Comparison of ENCODE assay signal across 8 cellular contexts in the genomic region with DNA sequence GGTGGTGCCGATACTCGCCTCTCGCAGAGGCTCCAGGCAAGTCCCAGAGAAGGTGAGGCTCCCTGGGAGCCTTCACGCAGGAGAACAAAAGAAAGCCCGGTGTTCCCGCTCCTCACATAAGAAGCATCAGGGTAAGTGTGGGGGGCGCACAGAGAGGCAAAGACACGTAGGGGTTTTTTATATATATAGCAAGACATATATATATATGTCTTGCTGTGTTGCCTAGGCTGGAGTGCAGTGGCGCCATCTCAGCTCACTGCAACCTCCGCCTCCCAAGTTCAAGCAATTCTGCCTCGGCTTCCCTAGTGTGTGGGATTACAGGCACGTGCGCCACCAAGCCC.
DNase-seq lines count a peak whose midpoint lies in the region; ATAC-seq and TF ChIP-seq lines count a peak whose summit lies in the region.

No MANE protein-coding gene starts in this region.

- TF ChIP-seq CTCF in A673 (conservative IDR thresholded peaks at IDR 0.05; ENCODE audit: low read depth, low read length), result no peak
- no peak for TF ChIP-seq CTCF in activated B cell treated with CpG ODN at 0.5 μM for 24 hours (IDR thresholded peaks at IDR 0.05)

- no peak overlapping the region for H3K4ac ChIP-seq in mesendoderm (ENCODE audit: low read depth, low read length)

- no peak overlapping the region for H4K8ac ChIP-seq in mesendoderm (ENCODE audit: low read depth, low read length)

- H3K36me3 ChIP-seq in A673 (ENCODE audit: insufficient read depth, low read length, poor library complexity, severe bottlenecking) (no peaks in the 10 kb centered on the region), mucosa of rectum (ENCODE audit: control insufficient read depth in 2 of 2, insufficient read depth in 2 of 2, low read length in 2 of 2) (no peaks in the 10 kb centered on the region), mesendoderm (ENCODE audit: control insufficient read depth, insufficient read depth, low read length) (no peaks in the 10 kb centered on the region)

- no peak overlapping the region for H3K23ac ChIP-seq in mesendoderm (ENCODE audit: low read length)

- H3K9me3 ChIP-seq in A673 (ENCODE audit: low read depth, low read length, poor library complexity, severe bottlenecking), result no peaks in the 10 kb centered on the region
- H3K9me3 ChIP-seq in mucosa of rectum (ENCODE audit: control insufficient read depth in 2 of 2, low read length in 2 of 2), result no peaks in the 10 kb centered on the region

- CTCF ChIA-PET in A673 (lab: Charles Lee), result no interaction called here
- CTCF ChIA-PET in activated B cell treated with CpG ODN at 0.5 μM for 24 hours (lab: Charles Lee), result interaction anchor here (0.7 to 2.6 kb wide), 9 partner anchors 8 to 704 kb away, joined by 3 to 20 read pairs (median 5); no protein-coding TSS in a partner anchor

- H3K27ac ChIP-seq in A673 (ENCODE audit: low read depth, low read length, poor library complexity, severe bottlenecking) (no peak overlapping the region), mucosa of rectum (ENCODE audit: low read depth in 2 of 2, low read length in 2 of 2) (no peak overlapping the region), mesendoderm (ENCODE audit: low read depth, low read length) (no peak overlapping the region)

- no peaks in the 10 kb centered on the region for H3K9me3 Mint-ChIP-seq in activated B cell treated with CpG ODN at 0.5 μM for 24 hours

- no peak overlapping the region for H4K5ac ChIP-seq in mesendoderm (ENCODE audit: low read length)

- H3K4me1 Mint-ChIP-seq in activated B cell treated with CpG ODN at 0.5 μM for 24 hours, result peaks cover 29% of the 10 kb centered on the region

- H3K4me1 ChIP-seq in A673 (ENCODE audit: insufficient read depth, low read length, poor library complexity, severe bottlenecking) (no peaks in the 10 kb centered on the region), mucosa of rectum (ENCODE audit: control insufficient read depth in 2 of 2, insufficient read depth in 2 of 2, low read length in 2 of 2) (peaks cover 0 to 12% of the 10 kb centered on the region in 2 donors), mesendoderm (ENCODE audit: control insufficient read depth, low read depth, low read length) (no peaks in the 10 kb centered on the region)

- no peak overlapping the region for H2BK15ac ChIP-seq in mesendoderm (replicated peaks; ENCODE audit: low read depth)

- no CpG with 5 or more reads among the region's 13 CpGs for WGBS in mesendoderm (ENCODE audit: extremely low coverage, insufficient coverage, low lambda C conversion rate)

- no peak overlapping the region for H3K4me2 ChIP-seq in mesendoderm (ENCODE audit: low read length)

- peak overlapping the region; percentile 81 for H3K4me3 Mint-ChIP-seq in activated B cell treated with CpG ODN at 0.5 μM for 24 hours

- no peaks in the 10 kb centered on the region for H3K79me1 ChIP-seq in mesendoderm (ENCODE audit: low read length)

- intact Hi-C loops in A673 (cut with micrococcal nuclease; ENCODE audit: unreplicated experiment), result loop anchor here (10.0 kb wide), 2 partner anchors 162 to 272 kb away; a partner anchor contains a TSS
- intact Hi-C loops in activated B cell treated with CpG ODN at 0.5 μM for 24 hours (cut with micrococcal nuclease), result loop anchor here (1.0 kb wide), 2 partner anchors 111 to 123 kb away; a partner anchor contains a TSS

- no peak overlapping the region for H3K18ac ChIP-seq in mesendoderm (ENCODE audit: low read length)

- no peak overlapping the region for H2BK120ac ChIP-seq in mesendoderm (ENCODE audit: low read depth, low read length)

- H3K27me3 ChIP-seq in A673 (replicated peaks; ENCODE audit: insufficient read depth, low read depth, low read length, poor library complexity) (no peaks in the 10 kb centered on the region), mucosa of rectum (ENCODE audit: control insufficient read depth in 2 of 2, insufficient read depth in 2 of 2, low read length in 2 of 2) (no peaks in the 10 kb centered on the region), mesendoderm (ENCODE audit: insufficient read depth, low read length, poor library complexity) (no peaks in the 10 kb centered on the region)

- H3K27me3 Mint-ChIP-seq in activated B cell treated with CpG ODN at 0.5 μM for 24 hours, result no peaks in the 10 kb centered on the region

- BruUV-seq in A673 (replicated peaks; lab: Mats Ljungman, UMichigan), result no TSS peak

- H2BK5ac ChIP-seq in mesendoderm (ENCODE audit: low read length), result no peak overlapping the region

- DNase-seq in A673 (ENCODE audit: low spot score) (no peak), activated B cell treated with CpG ODN at 0.5 μM for 24 hours (no peak), SK-N-DZ (ENCODE audit: low spot score) (no peak), NCI-H510A treated with DMSO at 0.1 percent for 48 hours (lab: John Stamatoyannopoulos, UW) (no peak), mesendoderm (no peak), nucleus accumbens (lab: John Stamatoyannopoulos, UW) (no peak)

- H3K56ac ChIP-seq in mesendoderm (ENCODE audit: low read length), result no peak overlapping the region

- H3K4me3 ChIP-seq in A673 (ENCODE audit: low read depth, low read length, poor library complexity, severe bottlenecking), result peak overlapping the region; percentile 38
- H3K4me3 ChIP-seq in mucosa of rectum (ENCODE audit: low read length in 2 of 2), result peak overlapping the region; percentile 61 to 79
- H3K4me3 ChIP-seq in mesendoderm (ENCODE audit: low read length), result no peak overlapping the region

- H3K9ac ChIP-seq in mucosa of rectum (ENCODE audit: low read depth in 1 of 2, low read length in 2 of 2), result no peak overlapping the region
- no peak overlapping the region for H3K9ac ChIP-seq in mesendoderm (ENCODE audit: low read length)

- H2AK5ac ChIP-seq in mesendoderm (ENCODE audit: low read length), result no peak overlapping the region

- peaks cover 3% of the 10 kb centered on the region for H3K36me3 Mint-ChIP-seq in activated B cell treated with CpG ODN at 0.5 μM for 24 hours (ENCODE audit: low read depth)

- peak; percentile 7 for ATAC-seq in GM21723 (IDR thresholded peaks at IDR 0.05; ENCODE audit: unreplicated experiment)
- ATAC-seq in activated B cell treated with CpG ODN at 0.5 μM for 24 hours (ENCODE audit: low read depth), result no peak

- no peaks in the 10 kb centered on the region for H3K79me2 ChIP-seq in mesendoderm (ENCODE audit: control insufficient read depth, insufficient read depth, low read length)

- POLR2A ChIA-PET in A673 (lab: Charles Lee; ENCODE audit: low non-redundant PET) (no interaction called here), activated B cell treated with CpG ODN at 0.5 μM for 24 hours (lab: Charles Lee) (no interaction called here)

- H3K27ac Mint-ChIP-seq in activated B cell treated with CpG ODN at 0.5 μM for 24 hours, result peak overlapping the region; percentile 59
